Comparison of ENCODE assay signal across 8 cellular contexts in the genomic region with DNA sequence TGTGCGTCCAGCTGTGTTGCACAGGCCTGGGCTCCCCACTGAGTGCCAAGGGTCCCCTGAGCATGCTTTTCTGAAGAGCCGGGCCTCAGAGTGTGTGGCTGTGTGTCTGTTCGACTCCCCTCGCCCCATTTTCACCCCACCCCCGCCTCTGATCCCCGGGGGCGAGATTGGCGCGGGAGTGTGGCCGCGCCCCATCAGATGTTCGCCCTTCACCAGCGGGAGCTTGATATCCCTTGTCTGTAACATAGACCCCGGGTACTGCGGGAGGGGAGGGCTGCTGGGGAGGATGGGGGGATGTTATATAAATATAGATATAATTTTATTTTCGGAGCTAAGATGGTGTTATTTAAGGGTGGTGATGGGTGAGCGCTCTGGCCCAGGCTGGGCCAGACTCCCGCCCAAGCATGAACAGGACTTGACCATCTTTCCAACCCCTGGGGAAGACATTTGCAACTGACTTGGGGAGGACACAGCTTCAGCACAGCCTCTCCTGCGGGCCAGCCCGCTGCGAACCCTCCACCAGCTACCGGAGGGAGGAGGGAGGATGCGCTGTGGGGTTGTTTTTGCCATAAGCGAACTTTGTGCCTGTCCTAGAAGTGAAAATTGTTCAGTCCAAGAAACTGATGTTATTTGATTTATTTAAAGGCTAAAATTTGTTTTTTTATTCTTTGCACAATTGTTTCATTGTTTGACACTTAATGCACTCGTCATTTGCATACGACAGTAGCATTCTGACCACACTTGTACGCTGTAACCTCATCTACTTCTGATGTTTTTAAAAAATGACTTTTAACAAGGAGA. TPM values are rescaled to one million over a fixed set of nuclear protein-coding genes. Genes with fewer than 3 reads are reported as not detected.
DNase-seq lines count a peak whose midpoint lies in the region; ATAC-seq and TF ChIP-seq lines count a peak whose summit lies in the region.

No MANE protein-coding gene starts in this region.

- DNase-seq in GM12865 (ENCODE audit: low read depth) (no peak), foreskin keratinocyte (no peak), ovary (peak in 4 of 5 donors; percentile 29 to 59 (median 41)), A172 (ENCODE audit: low spot score) (no peak), AG20443 (ENCODE audit: low spot score) (no peak)
- no peak for DNase-seq in stimulated activated CD4-positive, alpha-beta T cell treated with anti-CD3 and anti-CD28 coated beads, Interleukin-1b, Interleukin-23, amount 100 ng/mL, for 48 hours

- no peaks in the 10 kb centered on the region for H3K9me3 ChIP-seq in ovary

- H3K27ac ChIP-seq in foreskin keratinocyte (peak overlapping the region; percentile 84), ovary (peak overlapping the region; percentile 80 to 99)

- no peak for ATAC-seq in foreskin keratinocyte
- ATAC-seq in GM21447 (IDR thresholded peaks at IDR 0.05; ENCODE audit: unreplicated experiment) = no peak

- H3K4me3 Mint-ChIP-seq in T-helper 1 cell treated with Interleukin-12 subunit alpha and Interleukin-12 subunit beta and Interleukin-4 antibody, amounts not matched to agents 30 μg/mL and 1 μg/mL, for 36 hours = peak overlapping the region; percentile 68

- no peaks in the 10 kb centered on the region for H3K36me3 ChIP-seq in ovary

- no peaks in the 10 kb centered on the region for H3K36me3 Mint-ChIP-seq in T-helper 1 cell treated with Interleukin-12 subunit alpha and Interleukin-12 subunit beta and Interleukin-4 antibody, amounts not matched to agents 30 μg/mL and 1 μg/mL, for 36 hours (ENCODE audit: low read depth)

- H3K4me1 Mint-ChIP-seq in T-helper 1 cell treated with Interleukin-12 subunit alpha and Interleukin-12 subunit beta and Interleukin-4 antibody, amounts not matched to agents 30 μg/mL and 1 μg/mL, for 36 hours (ENCODE audit: low read depth) = peaks cover 5% of the 10 kb centered on the region

- intact Hi-C loops in ovary (cut with DNase I) = loop anchor here (2.0 to 5.0 kb wide), 4 partner anchors 129 to 186 kb away; no protein-coding TSS in a partner anchor

- WGBS in ovary, 3 donors = 7 to 11% (median 11%) methylated on average over 27 of the region's 27 CpGs

- H3K9me3 Mint-ChIP-seq in T-helper 1 cell treated with Interleukin-12 subunit alpha and Interleukin-12 subunit beta and Interleukin-4 antibody, amounts not matched to agents 30 μg/mL and 1 μg/mL, for 36 hours = no peaks in the 10 kb centered on the region

- H3K27me3 ChIP-seq in foreskin keratinocyte (no peaks in the 10 kb centered on the region), ovary (no peaks in the 10 kb centered on the region)

- TF ChIP-seq EP300 in ovary (IDR thresholded peaks at IDR 0.05) = no peak

- no peak overlapping the region for H3K27ac Mint-ChIP-seq in T-helper 1 cell treated with Interleukin-12 subunit alpha and Interleukin-12 subunit beta and Interleukin-4 antibody, amounts not matched to agents 30 μg/mL and 1 μg/mL, for 36 hours

- TF ChIP-seq CTCF in GM12865 (IDR thresholded peaks at IDR 0.05; ENCODE audit: insufficient read depth, low read depth, low read length, missing control alignments) (no peak), foreskin keratinocyte (conservative IDR thresholded peaks at IDR 0.05) (no peak), ovary (IDR thresholded peaks at IDR 0.05) (no peak)

- TF ChIP-seq POLR2A in ovary (IDR thresholded peaks at IDR 0.05) = peak; percentile 19

- peaks cover 60% of the 10 kb centered on the region for H3K27me3 Mint-ChIP-seq in T-helper 1 cell treated with Interleukin-12 subunit alpha and Interleukin-12 subunit beta and Interleukin-4 antibody, amounts not matched to agents 30 μg/mL and 1 μg/mL, for 36 hours (ENCODE audit: low read depth)

- H3K4me1 ChIP-seq in foreskin keratinocyte = peaks cover 7% of the 10 kb centered on the region
- H3K4me1 ChIP-seq in ovary (ENCODE audit: insufficient read depth) = peaks cover 12% of the 10 kb centered on the region

- H3K4me3 ChIP-seq in GM12865 (ENCODE audit: low read depth, low read length) (peak overlapping the region; percentile 77), ovary (peak overlapping the region; percentile 76)

RNA-seq across cellular contexts. Expression of a gene that starts 1.6 kb away (rescaled TPM):
- total RNA-seq in foreskin keratinocyte (46.8 and 64.3 TPM in 2 replicates), ovary (1,000 to 10,000 TPM in 2 of 7 donors, 100 to 1,000 TPM in 5; 315 to 1,363 (median 467) TPM)
- polyA plus RNA-seq in foreskin keratinocyte (31.0 and 40.3 TPM in 2 replicates), ovary (100 to 1,000 TPM; 200 to 275 TPM)
- total RNA-seq in A172 (2014; rRNA removed; shearing (Covaris generic)) = 105 and 175 TPM in 2 replicates

Comparison
In these comparisons a context has a peak if more than half of its experiments do, and no peak if none do; other contexts are left out.
1. DNase-seq: peak in ovary (4 of 5); none in GM12865 (single experiment), foreskin keratinocyte (0 of 2), A172 (single experiment), AG20443 (single experiment) and stimulated activated CD4-positive, alpha-beta T cell treated with anti-CD3 and anti-CD28 coated beads, Interleukin-1b, Interleukin-23, amount 100 ng/mL, for 48 hours (single experiment).